17 cellular contexts compared by ENCODE assay signal in genomic region chr4:19329077-19329476, GRCh38.
DNase-seq lines count a peak whose midpoint lies in the region; ATAC-seq and TF ChIP-seq lines count a peak whose summit lies in the region.
"Had no signal": no experiment of that assay in that cellular context is flagged by ENCODE, and none has a peak within 500 bp of the region (broad histone marks: within the 10 kb centered on the region; RNA-seq: fewer than 3 reads in every experiment).

No MANE protein-coding gene starts in this region.

- H3K27ac ChIP-seq in HEK293 (ENCODE audit: extremely low read depth, low read depth, low read length) = no peak overlapping the region
- H3K27ac ChIP-seq: BLaER1, GM23248 had no signal

- no peak overlapping the region for H3K4me3 ChIP-seq in HEK293 (ENCODE audit: low read depth, low read length)
- H3K4me3 ChIP-seq: BLaER1, GM12878, GM23248 had no signal

- CTCF ChIA-PET in HEK293 (lab: Yijun Ruan, JAX) = no interaction called here

- no peak for TF ChIP-seq CTCF in HEK293 (tag by site-specific recombination; IDR thresholded peaks at IDR 0.05)

- POLR2A ChIA-PET in HEK293 (lab: Yijun Ruan, JAX) = no interaction called here

- no peak for ATAC-seq in HG02852 (IDR thresholded peaks at IDR 0.05; ENCODE audit: unreplicated experiment)
- no peak for ATAC-seq in HG03045 (IDR thresholded peaks at IDR 0.05; ENCODE audit: unreplicated experiment)
- ATAC-seq: GM12878, HepG2 had no signal

- H3K4me1 ChIP-seq in HEK293 (ENCODE audit: control insufficient read depth, insufficient read depth, low read length) = no peaks in the 10 kb centered on the region
- H3K4me1 ChIP-seq: BLaER1, Caco-2 had no signal

- H3K36me3 ChIP-seq in HEK293 (ENCODE audit: control insufficient read depth in 2 of 2, insufficient read depth in 1 of 2, low read length in 2 of 2) = no peaks in the 10 kb centered on the region
- H3K36me3 ChIP-seq: BLaER1 had no signal

- H3K9me3 ChIP-seq in HEK293 (ENCODE audit: control insufficient read depth, insufficient read depth, low read depth, low read length) = no peaks in the 10 kb centered on the region
- H3K9me3 ChIP-seq: BLaER1, Caco-2 had no signal

- DNase-seq in NCI-H2081 (lab: John Stamatoyannopoulos, UW) (peak; percentile 6 to 40), NCI-H2081 treated with DMSO at 0.1 percent for 48 hours (lab: John Stamatoyannopoulos, UW) (no peak), NCI-H2171 (lab: John Stamatoyannopoulos, UW) (peak; percentile 36), SK-N-DZ (ENCODE audit: low spot score) (peak; percentile 74), T1000 (lab: John Stamatoyannopoulos, UW) (no peak)
- DNase-seq: 8988T; AML-193; Caco-2; CD8-positive, alpha-beta memory T cell; DMS79 had no signal

TF ChIP-seq in HEK293, 187 proteins besides CTCF, POLR2A, EP300 and RAD21:
- TF ChIP-seq HOXC10 (CRISPR knock-in tag; IDR thresholded peaks at IDR 0.05) (no peak), ZNF645 (tag by site-specific recombination; IDR thresholded peaks at IDR 0.05) (no peak), ZNF843 (tag by site-specific recombination; IDR thresholded peaks at IDR 0.05) (no peak), ZNF174 (tag by site-specific recombination; IDR thresholded peaks at IDR 0.05) (no peak), SP7 (tag by site-specific recombination; IDR thresholded peaks at IDR 0.05) (no peak), REST (tag by site-specific recombination; IDR thresholded peaks at IDR 0.05) (peak; percentile 64), ZNF768 (tag by site-specific recombination; IDR thresholded peaks at IDR 0.05) (no peak)
- TF ChIP-seq, protein P1, sequence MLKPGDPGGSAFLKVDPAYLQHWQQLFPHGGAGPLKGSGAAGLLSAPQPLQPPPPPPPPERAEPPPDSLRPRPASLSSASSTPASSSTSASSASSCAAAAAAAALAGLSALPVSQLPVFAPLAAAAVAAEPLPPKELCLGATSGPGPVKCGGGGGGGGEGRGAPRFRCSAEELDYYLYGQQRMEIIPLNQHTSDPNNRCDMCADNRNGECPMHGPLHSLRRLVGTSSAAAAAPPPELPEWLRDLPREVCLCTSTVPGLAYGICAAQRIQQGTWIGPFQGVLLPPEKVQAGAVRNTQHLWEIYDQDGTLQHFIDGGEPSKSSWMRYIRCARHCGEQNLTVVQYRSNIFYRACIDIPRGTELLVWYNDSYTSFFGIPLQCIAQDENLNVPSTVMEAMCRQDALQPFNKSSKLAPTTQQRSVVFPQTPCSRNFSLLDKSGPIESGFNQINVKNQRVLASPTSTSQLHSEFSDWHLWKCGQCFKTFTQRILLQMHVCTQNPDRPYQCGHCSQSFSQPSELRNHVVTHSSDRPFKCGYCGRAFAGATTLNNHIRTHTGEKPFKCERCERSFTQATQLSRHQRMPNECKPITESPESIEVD (tag by site-specific recombination; IDR thresholded peaks at IDR 0.05) = no peak
TF ChIP-seq in HEK293: peak in this region for 1.

Comparison
In these comparisons a context has a peak if more than half of its experiments do, and no peak if none do; other contexts are left out.
1. DNase-seq: peak in NCI-H2081 (2 of 2), NCI-H2171 (single experiment) and SK-N-DZ (single experiment); none in NCI-H2081 treated with DMSO at 0.1 percent for 48 hours (single experiment) and T1000 (single experiment).